In genomic region chr12:120356567-120357030, GRCh38 we compare ENCODE assay signal across 8 cellular contexts. TPM values are rescaled to one million over a fixed set of nuclear protein-coding genes. Genes with fewer than 3 reads are reported as not detected.
DNase-seq lines count a peak whose midpoint lies in the region; ATAC-seq and TF ChIP-seq lines count a peak whose summit lies in the region.

No MANE protein-coding gene starts in this region.

- no peaks in the 10 kb centered on the region for H3K36me3 Mint-ChIP-seq in chondrocyte (ENCODE audit: low read depth)

- no peak overlapping the region for H3K27ac ChIP-seq in liver (ENCODE audit: low read depth in 1 of 2, low read length in 2 of 2)

- TF ChIP-seq CTCF in chondrocyte (IDR thresholded peaks at IDR 0.05) (peak; percentile 97), liver (IDR thresholded peaks at IDR 0.05; ENCODE audit: low read depth, low read length, missing input control) (peak; percentile 87)

- ATAC-seq in GM19467 (IDR thresholded peaks at IDR 0.05; ENCODE audit: unreplicated experiment) = peak; percentile 51
- no peak for ATAC-seq in HG02588 (IDR thresholded peaks at IDR 0.05; ENCODE audit: unreplicated experiment)

- H3K4me3 ChIP-seq in liver (ENCODE audit: low read depth in 1 of 3, low read length in 3 of 3) = no peak overlapping the region

- no peaks in the 10 kb centered on the region for H3K9me3 Mint-ChIP-seq in chondrocyte (ENCODE audit: low read depth)

- no peaks in the 10 kb centered on the region for H3K4me1 ChIP-seq in liver (ENCODE audit: control insufficient read depth in 4 of 4, insufficient read depth in 4 of 4, low read length in 3 of 4)

- no peaks in the 10 kb centered on the region for H3K36me3 ChIP-seq in liver (ENCODE audit: control insufficient read depth in 4 of 4, insufficient read depth in 3 of 4, low read depth in 1 of 4, low read length in 3 of 4)

- H3K27ac Mint-ChIP-seq in chondrocyte (ENCODE audit: unreplicated experiment) = peak overlapping the region; percentile 71

- no peaks in the 10 kb centered on the region for H3K27me3 Mint-ChIP-seq in chondrocyte (ENCODE audit: low read depth)

- peak; percentile 88 to 95 for TF ChIP-seq RAD21 in liver (IDR thresholded peaks at IDR 0.05)

- WGBS in liver = 75% methylated on average over 13 of the region's 13 CpGs

- H3K27me3 ChIP-seq in liver (ENCODE audit: control insufficient read depth in 4 of 4, insufficient read depth in 4 of 4, low read length in 3 of 4) = peaks cover 0 to 3% (median 0%) of the 10 kb centered on the region in 4 donors

- no peak overlapping the region for H3K9ac ChIP-seq in liver (ENCODE audit: low read depth in 1 of 2, low read length in 2 of 2)

- H3K4me1 Mint-ChIP-seq in chondrocyte (ENCODE audit: low read depth) = peaks cover 10% of the 10 kb centered on the region

- peak overlapping the region; percentile 39 for H3K4me3 Mint-ChIP-seq in chondrocyte (ENCODE audit: unreplicated experiment)

- H3K9me3 ChIP-seq in liver (ENCODE audit: control insufficient read depth in 4 of 4, low read length in 3 of 4) = no peaks in the 10 kb centered on the region

- peak; percentile 93 for DNase-seq in AG08396 (ENCODE audit: low spot score)
- DNase-seq in NCI-H524 treated with DMSO at 0.1 percent for 48 hours (lab: John Stamatoyannopoulos, UW) = peak; percentile 12
- peak; percentile 76 to 80 for DNase-seq in activated CD4-positive, alpha-beta T cell treated with anti-CD3 and anti-CD28 coated beads for 4 hours
- DNase-seq in chondrocyte (ENCODE audit: low spot score) = no peak
- DNase-seq in stimulated activated CD4-positive, alpha-beta T cell treated with anti-CD3 and anti-CD28 coated beads, Interleukin-4, amount 100 ng/mL, for 4 hours = peak; percentile 71 to 80

TF ChIP-seq in liver, 16 proteins besides CTCF, POLR2A, EP300 and RAD21:
- TF ChIP-seq TAF1 (conservative IDR thresholded peaks at IDR 0.05) = no peak
- no peak for TF ChIP-seq YY1 (IDR thresholded peaks at IDR 0.05)
- TF ChIP-seq RXRA (IDR thresholded peaks at IDR 0.05) = no peak
- no peak for TF ChIP-seq GABPA (IDR thresholded peaks at IDR 0.05 in 1 of 2, conservative IDR thresholded peaks at IDR 0.05 in 1 of 2)
- TF ChIP-seq FOXA2 (IDR thresholded peaks at IDR 0.05) = no peak
- TF ChIP-seq REST (IDR thresholded peaks at IDR 0.05) = no peak
- no peak for TF ChIP-seq FOXA1 (IDR thresholded peaks at IDR 0.05)
- no peak for TF ChIP-seq MAX (IDR thresholded peaks at IDR 0.05)
- TF ChIP-seq HNF4A (conservative IDR thresholded peaks at IDR 0.05) = no peak
- TF ChIP-seq SP1 (IDR thresholded peaks at IDR 0.05) = no peak
- TF ChIP-seq EGR1 (IDR thresholded peaks at IDR 0.05; ENCODE audit: low read depth in 2 of 2) = no peak
- TF ChIP-seq JUND (IDR thresholded peaks at IDR 0.05) = no peak
- no peak for TF ChIP-seq HNF4G (IDR thresholded peaks at IDR 0.05)
- no peak for TF ChIP-seq ATF3 (IDR thresholded peaks at IDR 0.05)
- no peak for TF ChIP-seq ZBTB33 (IDR thresholded peaks at IDR 0.05)
- no peak for TF ChIP-seq NR2F2 (IDR thresholded peaks at IDR 0.05)

RNA-seq across cellular contexts. Expression of gene MSI1, which starts 12.4 kb away (rescaled TPM):
- total RNA-seq in chondrocyte = 2.5 to 2.8 TPM (median 2.6 TPM) in 3 replicates
- 1 to 10 TPM in 1 of 2 donors, not detected in 1; 1.2 TPM for total RNA-seq in liver
- polyA plus RNA-seq in liver = under 1 TPM in 1 of 2 donors, not detected in 1; 0.13 TPM

RNA-seq across cellular contexts. Expression of gene PLA2G1B, which starts 29.0 kb away (rescaled TPM):
- 0.42 to 1.1 TPM in 2 of 3 replicates, not detected in the other for total RNA-seq in chondrocyte
- total RNA-seq in liver = 1 to 10 TPM in 1 of 2 donors, under 1 TPM in 1; 0.84 to 1.4 TPM
- polyA plus RNA-seq in liver = 1 to 10 TPM in 1 of 2 donors, under 1 TPM in 1; 0.39 to 4.6 TPM

RNA-seq across cellular contexts. Expression of gene SIRT4, which starts 54.5 kb away (rescaled TPM):
- total RNA-seq in chondrocyte = 2.2 to 2.4 TPM (median 2.2 TPM) in 3 replicates
- 1 to 10 TPM; 1.6 to 2.3 TPM for total RNA-seq in liver
- 1 to 10 TPM; 1.6 to 4.2 TPM for polyA plus RNA-seq in liver
